In the genomic region with DNA sequence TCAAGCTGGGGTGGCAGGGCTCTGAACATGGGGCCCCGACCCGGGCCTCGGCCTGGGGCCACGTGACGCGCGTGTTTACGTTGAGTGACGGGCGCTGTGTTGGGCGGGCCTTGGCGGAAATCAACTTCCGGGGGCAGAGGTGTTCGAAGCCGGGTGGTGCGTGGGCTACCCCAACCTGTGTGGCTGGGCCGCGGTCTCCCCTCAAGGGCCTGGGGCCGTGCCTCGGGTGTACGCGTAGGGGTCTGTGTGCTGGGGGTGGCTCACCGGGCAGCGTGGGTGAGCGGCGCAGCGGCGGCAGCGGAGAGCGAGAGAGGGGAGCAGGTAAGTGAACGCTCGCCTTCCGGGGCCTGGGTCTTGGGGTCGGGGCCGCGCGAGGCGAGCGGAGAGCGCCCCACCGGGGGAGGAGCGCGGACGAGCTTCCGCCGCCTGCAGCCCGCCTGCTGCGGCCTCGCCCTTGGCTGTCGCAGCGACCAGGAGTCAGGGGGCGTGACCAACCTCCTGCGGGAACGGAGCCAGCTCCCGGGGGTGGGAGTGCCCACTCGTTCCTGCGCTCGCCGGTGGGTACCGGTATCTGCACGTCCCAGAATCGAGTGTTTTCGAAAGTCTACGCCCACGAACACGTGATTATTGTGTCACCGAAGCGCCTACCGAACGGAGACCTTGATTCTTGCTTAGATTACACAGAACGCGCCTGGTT, we compare ENCODE assay signal across 2 cellular contexts.
TF ChIP-seq lines count a peak whose summit lies in the region.

A gene with protein sequence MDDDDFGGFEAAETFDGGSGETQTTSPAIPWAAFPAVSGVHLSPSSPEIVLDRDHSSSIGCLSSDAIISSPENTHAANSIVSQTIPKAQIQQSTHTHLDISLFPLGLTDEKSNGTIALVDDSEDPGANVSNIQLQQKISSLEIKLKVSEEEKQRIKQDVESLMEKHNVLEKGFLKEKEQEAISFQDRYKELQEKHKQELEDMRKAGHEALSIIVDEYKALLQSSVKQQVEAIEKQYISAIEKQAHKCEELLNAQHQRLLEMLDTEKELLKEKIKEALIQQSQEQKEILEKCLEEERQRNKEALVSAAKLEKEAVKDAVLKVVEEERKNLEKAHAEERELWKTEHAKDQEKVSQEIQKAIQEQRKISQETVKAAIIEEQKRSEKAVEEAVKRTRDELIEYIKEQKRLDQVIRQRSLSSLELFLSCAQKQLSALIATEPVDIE (plus strand): TSS at position 136 of the 697 bp plus-strand sequence. CDS start 66,760 bp downstream, outside the sequence.

TF ChIP-seq in A549, 52 proteins besides CTCF, POLR2A, EP300 and RAD21 (continued from another document):
- TF ChIP-seq, protein P1, sequence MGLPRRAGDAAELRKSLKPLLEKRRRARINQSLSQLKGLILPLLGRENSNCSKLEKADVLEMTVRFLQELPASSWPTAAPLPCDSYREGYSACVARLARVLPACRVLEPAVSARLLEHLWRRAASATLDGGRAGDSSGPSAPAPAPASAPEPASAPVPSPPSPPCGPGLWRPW (IDR thresholded peaks at IDR 0.05), result no peak
- TF ChIP-seq BHLHE40 (IDR thresholded peaks at IDR 0.05; ENCODE audit: low read depth, low read length) (no peak), FOSB (CRISPR knock-in tag; IDR thresholded peaks at IDR 0.05) (no peak), RFX5 (IDR thresholded peaks at IDR 0.05) (no peak), RARB (CRISPR knock-in tag; IDR thresholded peaks at IDR 0.05) (no peak), FOSL2 (IDR thresholded peaks at IDR 0.05) (no peak), FOSL2 (CRISPR knock-in tag; IDR thresholded peaks at IDR 0.05) (0 out of 2 replicates have a peak, but pooled peaks have one; percentile 3), ZNF302 (CRISPR knock-in tag; IDR thresholded peaks at IDR 0.05) (no peak), FOXS1 (CRISPR knock-in tag; IDR thresholded peaks at IDR 0.05) (no peak)
- TF ChIP-seq, protein P2, sequence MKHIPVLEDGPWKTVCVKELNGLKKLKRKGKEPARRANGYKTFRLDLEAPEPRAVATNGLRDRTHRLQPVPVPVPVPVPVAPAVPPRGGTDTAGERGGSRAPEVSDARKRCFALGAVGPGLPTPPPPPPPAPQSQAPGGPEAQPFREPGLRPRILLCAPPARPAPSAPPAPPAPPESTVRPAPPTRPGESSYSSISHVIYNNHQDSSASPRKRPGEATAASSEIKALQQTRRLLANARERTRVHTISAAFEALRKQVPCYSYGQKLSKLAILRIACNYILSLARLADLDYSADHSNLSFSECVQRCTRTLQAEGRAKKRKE (CRISPR knock-in tag; IDR thresholded peaks at IDR 0.05; ENCODE audit: low read depth), result no peak
- TF ChIP-seq, protein P3, sequence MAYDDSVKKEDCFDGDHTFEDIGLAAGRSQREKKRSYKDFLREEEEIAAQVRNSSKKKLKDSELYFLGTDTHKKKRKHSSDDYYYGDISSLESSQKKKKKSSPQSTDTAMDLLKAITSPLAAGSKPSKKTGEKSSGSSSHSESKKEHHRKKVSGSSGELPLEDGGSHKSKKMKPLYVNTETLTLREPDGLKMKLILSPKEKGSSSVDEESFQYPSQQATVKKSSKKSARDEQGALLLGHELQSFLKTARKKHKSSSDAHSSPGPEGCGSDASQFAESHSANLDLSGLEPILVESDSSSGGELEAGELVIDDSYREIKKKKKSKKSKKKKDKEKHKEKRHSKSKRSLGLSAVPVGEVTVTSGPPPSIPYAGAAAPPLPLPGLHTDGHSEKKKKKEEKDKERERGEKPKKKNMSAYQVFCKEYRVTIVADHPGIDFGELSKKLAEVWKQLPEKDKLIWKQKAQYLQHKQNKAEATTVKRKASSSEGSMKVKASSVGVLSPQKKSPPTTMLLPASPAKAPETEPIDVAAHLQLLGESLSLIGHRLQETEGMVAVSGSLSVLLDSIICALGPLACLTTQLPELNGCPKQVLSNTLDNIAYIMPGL (CRISPR knock-in tag; IDR thresholded peaks at IDR 0.05; ENCODE audit: borderline replicate concordance), result no peak
- TF ChIP-seq, protein P4, sequence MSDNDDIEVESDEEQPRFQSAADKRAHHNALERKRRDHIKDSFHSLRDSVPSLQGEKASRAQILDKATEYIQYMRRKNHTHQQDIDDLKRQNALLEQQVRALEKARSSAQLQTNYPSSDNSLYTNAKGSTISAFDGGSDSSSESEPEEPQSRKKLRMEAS (IDR thresholded peaks at IDR 0.05), result peak; percentile 98

TF ChIP-seq in WTC11, 78 proteins besides CTCF, POLR2A, EP300 and RAD21 (continued from another document and continues in another):
- TF ChIP-seq IRF2 (CRISPR knock-in tag; IDR thresholded peaks at IDR 0.05; ENCODE audit: borderline replicate concordance, low read depth), result no peak
- TF ChIP-seq GABPB1 (CRISPR knock-in tag; IDR thresholded peaks at IDR 0.05), result peak; percentile 65; the same call in 1 of the 2 replicates
- TF ChIP-seq JAZF1 (CRISPR knock-in tag; IDR thresholded peaks at IDR 0.05), result no peak
- no peak for TF ChIP-seq NR1H2 (CRISPR knock-in tag; IDR thresholded peaks at IDR 0.05)
- TF ChIP-seq ELF4 (CRISPR knock-in tag; IDR thresholded peaks at IDR 0.05; ENCODE audit: low read depth), result no peak
- TF ChIP-seq NFYB (CRISPR knock-in tag; conservative IDR thresholded peaks at IDR 0.05; ENCODE audit: low read depth), result no peak
- TF ChIP-seq JUN (CRISPR knock-in tag; IDR thresholded peaks at IDR 0.05), result 0 out of 2 replicates have a peak, but pooled peaks have one; percentile 29
- TF ChIP-seq SMAD3 (CRISPR knock-in tag; IDR thresholded peaks at IDR 0.05; ENCODE audit: borderline replicate concordance), result 0 out of 2 replicates have a peak, but pooled peaks have one; percentile 40
- TF ChIP-seq, protein P5, sequence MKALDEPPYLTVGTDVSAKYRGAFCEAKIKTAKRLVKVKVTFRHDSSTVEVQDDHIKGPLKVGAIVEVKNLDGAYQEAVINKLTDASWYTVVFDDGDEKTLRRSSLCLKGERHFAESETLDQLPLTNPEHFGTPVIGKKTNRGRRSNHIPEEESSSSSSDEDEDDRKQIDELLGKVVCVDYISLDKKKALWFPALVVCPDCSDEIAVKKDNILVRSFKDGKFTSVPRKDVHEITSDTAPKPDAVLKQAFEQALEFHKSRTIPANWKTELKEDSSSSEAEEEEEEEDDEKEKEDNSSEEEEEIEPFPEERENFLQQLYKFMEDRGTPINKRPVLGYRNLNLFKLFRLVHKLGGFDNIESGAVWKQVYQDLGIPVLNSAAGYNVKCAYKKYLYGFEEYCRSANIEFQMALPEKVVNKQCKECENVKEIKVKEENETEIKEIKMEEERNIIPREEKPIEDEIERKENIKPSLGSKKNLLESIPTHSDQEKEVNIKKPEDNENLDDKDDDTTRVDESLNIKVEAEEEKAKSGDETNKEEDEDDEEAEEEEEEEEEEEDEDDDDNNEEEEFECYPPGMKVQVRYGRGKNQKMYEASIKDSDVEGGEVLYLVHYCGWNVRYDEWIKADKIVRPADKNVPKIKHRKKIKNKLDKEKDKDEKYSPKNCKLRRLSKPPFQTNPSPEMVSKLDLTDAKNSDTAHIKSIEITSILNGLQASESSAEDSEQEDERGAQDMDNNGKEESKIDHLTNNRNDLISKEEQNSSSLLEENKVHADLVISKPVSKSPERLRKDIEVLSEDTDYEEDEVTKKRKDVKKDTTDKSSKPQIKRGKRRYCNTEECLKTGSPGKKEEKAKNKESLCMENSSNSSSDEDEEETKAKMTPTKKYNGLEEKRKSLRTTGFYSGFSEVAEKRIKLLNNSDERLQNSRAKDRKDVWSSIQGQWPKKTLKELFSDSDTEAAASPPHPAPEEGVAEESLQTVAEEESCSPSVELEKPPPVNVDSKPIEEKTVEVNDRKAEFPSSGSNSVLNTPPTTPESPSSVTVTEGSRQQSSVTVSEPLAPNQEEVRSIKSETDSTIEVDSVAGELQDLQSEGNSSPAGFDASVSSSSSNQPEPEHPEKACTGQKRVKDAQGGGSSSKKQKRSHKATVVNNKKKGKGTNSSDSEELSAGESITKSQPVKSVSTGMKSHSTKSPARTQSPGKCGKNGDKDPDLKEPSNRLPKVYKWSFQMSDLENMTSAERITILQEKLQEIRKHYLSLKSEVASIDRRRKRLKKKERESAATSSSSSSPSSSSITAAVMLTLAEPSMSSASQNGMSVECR (CRISPR knock-in tag; IDR thresholded peaks at IDR 0.05; ENCODE audit: borderline replicate concordance), result peak; percentile 71; the same call in 1 of the 2 replicates
- peak; percentile 48; the same call in 1 of the 2 replicates for TF ChIP-seq RELA (CRISPR knock-in tag; IDR thresholded peaks at IDR 0.05; ENCODE audit: borderline replicate concordance)
- TF ChIP-seq, protein P6, sequence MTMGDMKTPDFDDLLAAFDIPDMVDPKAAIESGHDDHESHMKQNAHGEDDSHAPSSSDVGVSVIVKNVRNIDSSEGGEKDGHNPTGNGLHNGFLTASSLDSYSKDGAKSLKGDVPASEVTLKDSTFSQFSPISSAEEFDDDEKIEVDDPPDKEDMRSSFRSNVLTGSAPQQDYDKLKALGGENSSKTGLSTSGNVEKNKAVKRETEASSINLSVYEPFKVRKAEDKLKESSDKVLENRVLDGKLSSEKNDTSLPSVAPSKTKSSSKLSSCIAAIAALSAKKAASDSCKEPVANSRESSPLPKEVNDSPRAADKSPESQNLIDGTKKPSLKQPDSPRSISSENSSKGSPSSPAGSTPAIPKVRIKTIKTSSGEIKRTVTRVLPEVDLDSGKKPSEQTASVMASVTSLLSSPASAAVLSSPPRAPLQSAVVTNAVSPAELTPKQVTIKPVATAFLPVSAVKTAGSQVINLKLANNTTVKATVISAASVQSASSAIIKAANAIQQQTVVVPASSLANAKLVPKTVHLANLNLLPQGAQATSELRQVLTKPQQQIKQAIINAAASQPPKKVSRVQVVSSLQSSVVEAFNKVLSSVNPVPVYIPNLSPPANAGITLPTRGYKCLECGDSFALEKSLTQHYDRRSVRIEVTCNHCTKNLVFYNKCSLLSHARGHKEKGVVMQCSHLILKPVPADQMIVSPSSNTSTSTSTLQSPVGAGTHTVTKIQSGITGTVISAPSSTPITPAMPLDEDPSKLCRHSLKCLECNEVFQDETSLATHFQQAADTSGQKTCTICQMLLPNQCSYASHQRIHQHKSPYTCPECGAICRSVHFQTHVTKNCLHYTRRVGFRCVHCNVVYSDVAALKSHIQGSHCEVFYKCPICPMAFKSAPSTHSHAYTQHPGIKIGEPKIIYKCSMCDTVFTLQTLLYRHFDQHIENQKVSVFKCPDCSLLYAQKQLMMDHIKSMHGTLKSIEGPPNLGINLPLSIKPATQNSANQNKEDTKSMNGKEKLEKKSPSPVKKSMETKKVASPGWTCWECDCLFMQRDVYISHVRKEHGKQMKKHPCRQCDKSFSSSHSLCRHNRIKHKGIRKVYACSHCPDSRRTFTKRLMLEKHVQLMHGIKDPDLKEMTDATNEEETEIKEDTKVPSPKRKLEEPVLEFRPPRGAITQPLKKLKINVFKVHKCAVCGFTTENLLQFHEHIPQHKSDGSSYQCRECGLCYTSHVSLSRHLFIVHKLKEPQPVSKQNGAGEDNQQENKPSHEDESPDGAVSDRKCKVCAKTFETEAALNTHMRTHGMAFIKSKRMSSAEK (CRISPR knock-in tag; IDR thresholded peaks at IDR 0.05; ENCODE audit: borderline replicate concordance), result 0 out of 2 replicates have a peak, but pooled peaks have one; percentile 41
- 0 out of 2 replicates have a peak, but pooled peaks have one; percentile 38 for TF ChIP-seq ESRRA (CRISPR knock-in tag; IDR thresholded peaks at IDR 0.05; ENCODE audit: borderline replicate concordance)
- TF ChIP-seq, protein P7, sequence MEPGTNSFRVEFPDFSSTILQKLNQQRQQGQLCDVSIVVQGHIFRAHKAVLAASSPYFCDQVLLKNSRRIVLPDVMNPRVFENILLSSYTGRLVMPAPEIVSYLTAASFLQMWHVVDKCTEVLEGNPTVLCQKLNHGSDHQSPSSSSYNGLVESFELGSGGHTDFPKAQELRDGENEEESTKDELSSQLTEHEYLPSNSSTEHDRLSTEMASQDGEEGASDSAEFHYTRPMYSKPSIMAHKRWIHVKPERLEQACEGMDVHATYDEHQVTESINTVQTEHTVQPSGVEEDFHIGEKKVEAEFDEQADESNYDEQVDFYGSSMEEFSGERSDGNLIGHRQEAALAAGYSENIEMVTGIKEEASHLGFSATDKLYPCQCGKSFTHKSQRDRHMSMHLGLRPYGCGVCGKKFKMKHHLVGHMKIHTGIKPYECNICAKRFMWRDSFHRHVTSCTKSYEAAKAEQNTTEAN (CRISPR knock-in tag; IDR thresholded peaks at IDR 0.05), result no peak
- TF ChIP-seq, protein P8, sequence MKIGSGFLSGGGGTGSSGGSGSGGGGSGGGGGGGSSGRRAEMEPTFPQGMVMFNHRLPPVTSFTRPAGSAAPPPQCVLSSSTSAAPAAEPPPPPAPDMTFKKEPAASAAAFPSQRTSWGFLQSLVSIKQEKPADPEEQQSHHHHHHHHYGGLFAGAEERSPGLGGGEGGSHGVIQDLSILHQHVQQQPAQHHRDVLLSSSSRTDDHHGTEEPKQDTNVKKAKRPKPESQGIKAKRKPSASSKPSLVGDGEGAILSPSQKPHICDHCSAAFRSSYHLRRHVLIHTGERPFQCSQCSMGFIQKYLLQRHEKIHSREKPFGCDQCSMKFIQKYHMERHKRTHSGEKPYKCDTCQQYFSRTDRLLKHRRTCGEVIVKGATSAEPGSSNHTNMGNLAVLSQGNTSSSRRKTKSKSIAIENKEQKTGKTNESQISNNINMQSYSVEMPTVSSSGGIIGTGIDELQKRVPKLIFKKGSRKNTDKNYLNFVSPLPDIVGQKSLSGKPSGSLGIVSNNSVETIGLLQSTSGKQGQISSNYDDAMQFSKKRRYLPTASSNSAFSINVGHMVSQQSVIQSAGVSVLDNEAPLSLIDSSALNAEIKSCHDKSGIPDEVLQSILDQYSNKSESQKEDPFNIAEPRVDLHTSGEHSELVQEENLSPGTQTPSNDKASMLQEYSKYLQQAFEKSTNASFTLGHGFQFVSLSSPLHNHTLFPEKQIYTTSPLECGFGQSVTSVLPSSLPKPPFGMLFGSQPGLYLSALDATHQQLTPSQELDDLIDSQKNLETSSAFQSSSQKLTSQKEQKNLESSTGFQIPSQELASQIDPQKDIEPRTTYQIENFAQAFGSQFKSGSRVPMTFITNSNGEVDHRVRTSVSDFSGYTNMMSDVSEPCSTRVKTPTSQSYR (CRISPR knock-in tag; IDR thresholded peaks at IDR 0.05), result no peak
- TF ChIP-seq RORB (CRISPR knock-in tag; IDR thresholded peaks at IDR 0.05), result no peak
- TF ChIP-seq, protein P9, sequence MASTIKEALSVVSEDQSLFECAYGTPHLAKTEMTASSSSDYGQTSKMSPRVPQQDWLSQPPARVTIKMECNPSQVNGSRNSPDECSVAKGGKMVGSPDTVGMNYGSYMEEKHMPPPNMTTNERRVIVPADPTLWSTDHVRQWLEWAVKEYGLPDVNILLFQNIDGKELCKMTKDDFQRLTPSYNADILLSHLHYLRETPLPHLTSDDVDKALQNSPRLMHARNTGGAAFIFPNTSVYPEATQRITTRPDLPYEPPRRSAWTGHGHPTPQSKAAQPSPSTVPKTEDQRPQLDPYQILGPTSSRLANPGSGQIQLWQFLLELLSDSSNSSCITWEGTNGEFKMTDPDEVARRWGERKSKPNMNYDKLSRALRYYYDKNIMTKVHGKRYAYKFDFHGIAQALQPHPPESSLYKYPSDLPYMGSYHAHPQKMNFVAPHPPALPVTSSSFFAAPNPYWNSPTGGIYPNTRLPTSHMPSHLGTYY (CRISPR knock-in tag; IDR thresholded peaks at IDR 0.05), result no peak
- TF ChIP-seq, protein P10, sequence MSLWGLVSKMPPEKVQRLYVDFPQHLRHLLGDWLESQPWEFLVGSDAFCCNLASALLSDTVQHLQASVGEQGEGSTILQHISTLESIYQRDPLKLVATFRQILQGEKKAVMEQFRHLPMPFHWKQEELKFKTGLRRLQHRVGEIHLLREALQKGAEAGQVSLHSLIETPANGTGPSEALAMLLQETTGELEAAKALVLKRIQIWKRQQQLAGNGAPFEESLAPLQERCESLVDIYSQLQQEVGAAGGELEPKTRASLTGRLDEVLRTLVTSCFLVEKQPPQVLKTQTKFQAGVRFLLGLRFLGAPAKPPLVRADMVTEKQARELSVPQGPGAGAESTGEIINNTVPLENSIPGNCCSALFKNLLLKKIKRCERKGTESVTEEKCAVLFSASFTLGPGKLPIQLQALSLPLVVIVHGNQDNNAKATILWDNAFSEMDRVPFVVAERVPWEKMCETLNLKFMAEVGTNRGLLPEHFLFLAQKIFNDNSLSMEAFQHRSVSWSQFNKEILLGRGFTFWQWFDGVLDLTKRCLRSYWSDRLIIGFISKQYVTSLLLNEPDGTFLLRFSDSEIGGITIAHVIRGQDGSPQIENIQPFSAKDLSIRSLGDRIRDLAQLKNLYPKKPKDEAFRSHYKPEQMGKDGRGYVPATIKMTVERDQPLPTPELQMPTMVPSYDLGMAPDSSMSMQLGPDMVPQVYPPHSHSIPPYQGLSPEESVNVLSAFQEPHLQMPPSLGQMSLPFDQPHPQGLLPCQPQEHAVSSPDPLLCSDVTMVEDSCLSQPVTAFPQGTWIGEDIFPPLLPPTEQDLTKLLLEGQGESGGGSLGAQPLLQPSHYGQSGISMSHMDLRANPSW (CRISPR knock-in tag; conservative IDR thresholded peaks at IDR 0.05; ENCODE audit: low read depth), result no peak
